ENCODE assay signal across 8 cellular contexts in genomic region chr14:75578099-75578785, GRCh38. TPM values are rescaled to one million over a fixed set of nuclear protein-coding genes. Genes with fewer than 3 reads are reported as not detected.
DNase-seq lines count a peak whose midpoint lies in the region; ATAC-seq, FAIRE-seq and TF ChIP-seq lines count a peak whose summit lies in the region.

Gene FLVCR2 (plus strand): TSS chr14:75578620. CDS start chr14:75578973, 353 bp downstream.

- WGBS in spleen, 5 donors, result 1 to 3% (median 1%) methylated on average over 44 to 49 of the region's 49 CpGs

- H3K27ac ChIP-seq in kidney (ENCODE audit: low read depth in 2 of 2, low read length in 2 of 2) (peak within 1 kb of the TSS; percentile 69 to 84), spleen (peak within 1 kb of the TSS; percentile 4 to 85 (median 78))

- H3K4me3 ChIP-seq in Caco-2 (ENCODE audit: low read depth, low read length), result peak within 1 kb of the TSS; percentile 61
- H3K4me3 ChIP-seq in kidney (ENCODE audit: low read length in 2 of 2), result peak within 1 kb of the TSS; percentile 85
- peak within 1 kb of the TSS; percentile 39 to 87 (median 58) for H3K4me3 ChIP-seq in spleen

- H3K27me3 ChIP-seq in Caco-2 (replicated peaks; ENCODE audit: control insufficient read depth, insufficient read depth, low read length) (no peaks in the 10 kb centered on the region), spleen (replicated peaks in 1 of 7) (no peaks in the 10 kb centered on the region)

- H3K4me3 Mint-ChIP-seq in Caco-2 (ENCODE audit: unreplicated experiment) (no peak within 1 kb of the TSS), activated B cell treated with CpG ODN at 0.5 μM for 24 hours (peak within 1 kb of the TSS; percentile 89)

- H3K36me3 Mint-ChIP-seq in Caco-2 (ENCODE audit: insufficient read depth, unreplicated experiment), result no peaks in the 10 kb centered on the region
- H3K36me3 Mint-ChIP-seq in activated B cell treated with CpG ODN at 0.5 μM for 24 hours (ENCODE audit: low read depth), result no peaks in the 10 kb centered on the region

- BruUV-seq in Caco-2 (replicated peaks; lab: Mats Ljungman, UMichigan), result no TSS peak

- H3K9me3 ChIP-seq in Caco-2 (no peaks in the 10 kb centered on the region; the same call in 1 of the 2 replicates), kidney (ENCODE audit: control insufficient read depth in 1 of 2, low read length in 2 of 2) (no peaks in the 10 kb centered on the region), spleen (no peaks in the 10 kb centered on the region)

- CTCF ChIA-PET in Caco-2 (lab: Charles Lee), result interaction anchor here (0.7 to 5.1 kb wide), 17 partner anchors 10 to 404 kb away, joined by 3 to 106 read pairs (median 5); partner anchors contain the start of genes ERG28, TGFB3 and TTLL5
- CTCF ChIA-PET in activated B cell treated with CpG ODN at 0.5 μM for 24 hours (lab: Charles Lee), result interaction anchor here (0.8 to 9.7 kb wide), 25 partner anchors 13 to 495 kb away, joined by 3 to 264 read pairs (median 4); partner anchors contain the start of genes BATF, ERG28, TGFB3 and TTLL5

- H3K27ac Mint-ChIP-seq in Caco-2 (ENCODE audit: unreplicated experiment) (peak within 1 kb of the TSS; percentile 78), activated B cell treated with CpG ODN at 0.5 μM for 24 hours (peak within 1 kb of the TSS; percentile 72)

- ATAC-seq in GM21576 (IDR thresholded peaks at IDR 0.05; ENCODE audit: unreplicated experiment) (peak; percentile 36), activated B cell treated with CpG ODN at 0.5 μM for 24 hours (ENCODE audit: low read depth) (peak; percentile 60), HG03139 (IDR thresholded peaks at IDR 0.05; ENCODE audit: unreplicated experiment) (no peak)

- POLR2A ChIA-PET in Caco-2 (lab: Charles Lee), result interaction anchor here (0.5 to 1.9 kb wide), 5 partner anchors 9 to 451 kb away, joined by 3 to 11 read pairs (median 3); partner anchors contain the start of genes ERG28 and TTLL5
- POLR2A ChIA-PET in activated B cell treated with CpG ODN at 0.5 μM for 24 hours (lab: Charles Lee), result interaction anchor here (0.6 to 2.8 kb wide), 12 partner anchors 16 to 451 kb away, joined by 3 to 14 read pairs (median 8); partner anchors contain the start of genes BATF, ERG28, NEK9 and TTLL5

- peak; percentile 84 to 87 for DNase-seq in Caco-2
- peak; percentile 57 for DNase-seq in M059J (ENCODE audit: low read depth)
- peak; percentile 56 for DNase-seq in activated B cell treated with CpG ODN at 0.5 μM for 24 hours
- peak; percentile 30 for DNase-seq in cerebellum (ENCODE audit: low spot score)
- peak; percentile 95 for DNase-seq in kidney
- peak; percentile 93 for DNase-seq in spleen

- peaks cover 4% of the 10 kb centered on the region for H3K27me3 Mint-ChIP-seq in Caco-2 (ENCODE audit: insufficient read depth, unreplicated experiment)
- H3K27me3 Mint-ChIP-seq in activated B cell treated with CpG ODN at 0.5 μM for 24 hours, result peaks cover 3% of the 10 kb centered on the region

- peaks cover 8% of the 10 kb centered on the region for H3K4me1 Mint-ChIP-seq in Caco-2 (ENCODE audit: low read depth, unreplicated experiment)
- H3K4me1 Mint-ChIP-seq in activated B cell treated with CpG ODN at 0.5 μM for 24 hours, result peaks cover 29% of the 10 kb centered on the region

- TF ChIP-seq CTCF in Caco-2 (IDR thresholded peaks at IDR 0.05; ENCODE audit: insufficient read depth in 1 of 2, low read depth in 1 of 2, low read length in 1 of 2, severe bottlenecking in 1 of 2, unreplicated experiment in 1 of 2), result no peak
- no peak for TF ChIP-seq CTCF in activated B cell treated with CpG ODN at 0.5 μM for 24 hours (IDR thresholded peaks at IDR 0.05)
- TF ChIP-seq CTCF in kidney (IDR thresholded peaks at IDR 0.05; ENCODE audit: borderline replicate concordance, extremely low read depth, insufficient read depth), result no peak
- no peak for TF ChIP-seq CTCF in spleen (IDR thresholded peaks at IDR 0.05 in 8 of 11, conservative IDR thresholded peaks at IDR 0.05 in 3 of 11)

- H3K9me3 Mint-ChIP-seq in Caco-2 (ENCODE audit: unreplicated experiment) (no peaks in the 10 kb centered on the region), activated B cell treated with CpG ODN at 0.5 μM for 24 hours (no peaks in the 10 kb centered on the region)

- peaks cover 15% of the 10 kb centered on the region for H3K4me1 ChIP-seq in Caco-2
- peaks cover 4 to 10% of the 10 kb centered on the region in 2 donors for H3K4me1 ChIP-seq in kidney (ENCODE audit: control insufficient read depth in 1 of 2, insufficient read depth in 1 of 2, low read depth in 1 of 2, low read length in 2 of 2)
- H3K4me1 ChIP-seq in spleen, result peaks cover 8 to 43% (median 27%) of the 10 kb centered on the region in 6 donors

- intact Hi-C loops in Caco-2 (cut with micrococcal nuclease; ENCODE audit: unreplicated experiment), result loop anchor here (1.0 to 5.0 kb wide), 2 partner anchors 70 to 399 kb away; no protein-coding TSS in a partner anchor
- intact Hi-C loops in activated B cell treated with CpG ODN at 0.5 μM for 24 hours (cut with micrococcal nuclease), result loop anchor here (5.0 kb wide), 3 partner anchors 61 to 446 kb away; no protein-coding TSS in a partner anchor
- intact Hi-C loops in kidney (cut with DNase I), result loop anchor here (5.0 kb wide), 1 partner anchor 74 kb away; no protein-coding TSS in a partner anchor
- intact Hi-C loops in spleen (cut with DNase I; ENCODE audit: low total_unique reads), result loop anchor here (2.0 kb wide), 1 partner anchor 77 kb away; no protein-coding TSS in a partner anchor

- FAIRE-seq in kidney (lab: Jason Lieb, UNC), result no peak

- H3K9ac ChIP-seq in kidney (ENCODE audit: low read length in 2 of 2), result peak within 1 kb of the TSS; percentile 38 to 83

- H3K36me3 ChIP-seq in Caco-2 (ENCODE audit: control insufficient read depth, insufficient read depth, low read length), result no peaks in the 10 kb centered on the region
- no peaks in the 10 kb centered on the region for H3K36me3 ChIP-seq in kidney (ENCODE audit: control insufficient read depth in 1 of 2, insufficient read depth in 2 of 2, low read length in 2 of 2)
- no peaks in the 10 kb centered on the region for H3K36me3 ChIP-seq in spleen

- peak in 1 of 3 donors; percentile 39 for TF ChIP-seq POLR2A in spleen (IDR thresholded peaks at IDR 0.05)

RNA-seq across cellular contexts. Expression of gene FLVCR2, which starts in this region (rescaled TPM):
- 9.7 and 13.4 TPM in 2 replicates for total RNA-seq in Caco-2 (2022)
- total RNA-seq in M059J (2014; rRNA removed; shearing (Covaris generic)), result 0.22 TPM in 1 of 2 replicates, not detected in the other
- total RNA-seq in activated B cell treated with CpG ODN at 0.5 μM for 24 hours, result 11.7 and 12.5 TPM in 2 replicates
- 6.4 TPM for total RNA-seq in cerebellum
- total RNA-seq in kidney, result 17.0 TPM
- polyA plus RNA-seq in kidney (ENCODE audit: insufficient read depth, low read depth, low replicate concordance), result 7.1 TPM
- 10 to 100 TPM; 20.5 to 47.9 (median 35.5) TPM for total RNA-seq in spleen
- 1 to 10 TPM; 4.8 to 5.5 (median 5.0) TPM for polyA plus RNA-seq in spleen

Comparison
In these comparisons a context has a peak if more than half of its experiments do, and no peak if none do; other contexts are left out.
1. Peak in DNase-seq in M059J; RNA of the gene not detected or under 1 TPM.
2. DNase-seq: peak in every context shown above with its lines; median percentile 95 in kidney; 93 in spleen; 86 in Caco-2; 57 in M059J; 56 in activated B cell treated with CpG ODN at 0.5 μM for 24 hours; 30 in cerebellum.